8 cellular contexts compared by ENCODE assay signal in the genomic region with DNA sequence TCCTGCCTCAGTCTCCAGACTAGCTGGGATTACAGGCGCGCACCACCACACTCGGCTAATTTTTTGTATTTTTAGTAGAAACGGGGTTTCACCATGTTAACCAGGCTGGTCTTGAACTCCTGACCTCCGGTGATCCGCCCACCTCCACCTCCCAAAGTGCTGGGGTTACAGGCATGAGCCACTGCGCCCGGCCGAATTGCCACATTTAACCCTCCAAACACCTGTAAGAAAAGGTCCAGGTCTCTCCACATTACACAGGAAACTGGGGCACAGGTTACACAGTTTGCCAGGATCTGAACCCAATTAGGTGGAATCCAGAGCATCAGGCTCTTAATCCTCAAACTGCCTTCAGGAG. TPM values are rescaled to one million over a fixed set of nuclear protein-coding genes. Genes with fewer than 3 reads are reported as not detected.
A peak's percentile ranks its signal among the peaks of the same experiment; 100 is the strongest.
DNase-seq lines count a peak whose midpoint lies in the region; ATAC-seq, FAIRE-seq and TF ChIP-seq lines count a peak whose summit lies in the region.
"Not testable (repeated sequence)": the region's sequence is repeated elsewhere in the genome, so short reads cannot be mapped to it uniquely, and the experiment has no call there.

No MANE protein-coding gene starts in this region.

- H2BK15ac ChIP-seq in H9 (ENCODE audit: low read depth, low read length), result not testable (repeated sequence)

- H3K4me1 ChIP-seq in H9 (ENCODE audit: insufficient read depth, low read length), result peaks cover 12% of the 10 kb centered on the region
- H3K4me1 ChIP-seq in RWPE2 (ENCODE audit: insufficient read depth, poor library complexity, severe bottlenecking), result peaks cover 49% of the 10 kb centered on the region
- peaks cover 52% of the 10 kb centered on the region for H3K4me1 ChIP-seq in GM12878 (ENCODE audit: control insufficient read depth, insufficient read depth, low read length)
- peaks cover 32 to 71% of the 10 kb centered on the region in 2 donors for H3K4me1 ChIP-seq in left lung
- not testable (repeated sequence) for H3K4me1 ChIP-seq in urinary bladder (ENCODE audit: insufficient read depth)

- not testable (repeated sequence) for H3K27me3 ChIP-seq in H9 (ENCODE audit: insufficient read depth, low read length); RWPE2 (ENCODE audit: insufficient read depth, poor library complexity, severe bottlenecking); GM12878 (replicated peaks in 1 of 2; ENCODE audit: control insufficient read depth in 2 of 2, insufficient read depth in 2 of 2, low read length in 1 of 2); left lung

- H3K27ac Mint-ChIP-seq in H9 (peak overlapping the region in 2 of 3 experiments; percentile 17 to 71; a peak in 4 of 7 replicates), endothelial cell (ENCODE audit: unreplicated experiment) (peak overlapping the region; percentile 81), nephron progenitor cell (peak overlapping the region; percentile 83)

- H3K4me3 ChIP-seq in RWPE2 (ENCODE audit: severe bottlenecking); GM12878; left lung; skin epidermis; urinary bladder (ENCODE audit: low read depth, low read length): not testable (repeated sequence)

- H3K4me1 Mint-ChIP-seq in H9 (peaks cover 32 to 41% of the 10 kb centered on the region in 2 experiments), endothelial cell (ENCODE audit: unreplicated experiment) (peaks cover 67% of the 10 kb centered on the region), nephron progenitor cell (peaks cover 80% of the 10 kb centered on the region)

- H3K18ac ChIP-seq in H9 (ENCODE audit: insufficient read length, low read depth, low read length), result not testable (repeated sequence)

- H3K14ac ChIP-seq in H9 (ENCODE audit: insufficient read depth, low read length), result not testable (repeated sequence)

- not testable (repeated sequence) for H3K23ac ChIP-seq in H9 (ENCODE audit: insufficient read length, low read depth, low read length)

- not testable (repeated sequence) for H3K4ac ChIP-seq in H9 (ENCODE audit: low read depth, low read length)

- H2AFZ ChIP-seq in H9 (ENCODE audit: low read length); GM12878 (ENCODE audit: control insufficient read depth, low read depth, low read length): not testable (repeated sequence)

- not testable (repeated sequence) for H3K27me3 Mint-ChIP-seq in H9 (ENCODE audit: low read depth); nephron progenitor cell (ENCODE audit: low read depth, poor library complexity)
- H3K27me3 Mint-ChIP-seq in endothelial cell (ENCODE audit: unreplicated experiment), result peaks cover 17% of the 10 kb centered on the region

- not testable (repeated sequence) for TF ChIP-seq EP300 in GM12878 (IDR thresholded peaks at IDR 0.05; ENCODE audit: borderline replicate concordance in 1 of 2, control insufficient read depth in 1 of 2, low read depth in 2 of 2, low read length in 2 of 2)

- not testable (repeated sequence) for TF ChIP-seq POLR2A in GM12878 (IDR thresholded peaks at IDR 0.05; ENCODE audit: low read depth, low read length)

- H2BK12ac ChIP-seq in H9 (ENCODE audit: insufficient read length, low read depth, low read length), result not testable (repeated sequence)

- H4K5ac ChIP-seq in H9 (ENCODE audit: insufficient read length, low read depth, low read length), result not testable (repeated sequence)

- not testable (repeated sequence) for H3K23me2 ChIP-seq in H9 (ENCODE audit: insufficient read length, low read depth, low read length, poor library complexity, severe bottlenecking)

- not testable (repeated sequence) for H3K4me3 Mint-ChIP-seq in H9; endothelial cell (ENCODE audit: unreplicated experiment); nephron progenitor cell

- POLR2A ChIA-PET in GM12878 (lab: Charles Lee), result interaction anchor here (0.7 to 6.3 kb wide), 4 partner anchors 22 to 724 kb away, joined by 3 to 69 read pairs (median 4); partner anchors contain the start of gene MAFF

- RAD21 ChIA-PET in GM12878 (lab: Charles Lee; ENCODE audit: unreplicated experiment), result interaction anchor here (2.1 to 2.3 kb wide), 2 partner anchors 42 to 83 kb away, joined by 7 to 9 read pairs; no protein-coding TSS in a partner anchor

- not testable (repeated sequence) for H3K9ac ChIP-seq in H9 (ENCODE audit: extremely low read depth, insufficient read length, low read length); GM12878 (ENCODE audit: control insufficient read depth, insufficient read depth, low read length)

- not testable (repeated sequence) for DNase-seq in H9; RWPE2 (ENCODE audit: low spot score); GM12878 (ENCODE audit: low read depth, low spot score); endothelial cell (ENCODE audit: low spot score); left lung; nephron progenitor cell

- SMC1A ChIA-PET in GM12878 (lab: Charles Lee; ENCODE audit: uncharacterized antibody, unreplicated experiment), result interaction anchor here (2.1 to 2.4 kb wide), 2 partner anchors 30 to 37 kb away, joined by 9 read pairs; no protein-coding TSS in a partner anchor

- not testable (repeated sequence) for BruUV-seq in GM12878 (replicated peaks; lab: Mats Ljungman, UMichigan)

- H3K27ac ChIP-seq in H9 (ENCODE audit: insufficient read length, low read depth, low read length), result not testable (repeated sequence)
- H3K27ac ChIP-seq in RWPE2 (ENCODE audit: poor library complexity, severe bottlenecking) (peak overlapping the region; percentile 93), GM12878 (ENCODE audit: control insufficient read depth, insufficient read depth) (peak overlapping the region; percentile 35; the same call in 1 of the 2 replicates), left lung (peak overlapping the region; percentile 63 to 70), skin epidermis (peak overlapping the region in 19 of 21 experiments; percentile 7 to 95 (median 72)), urinary bladder (ENCODE audit: low read depth) (peak overlapping the region; percentile 72)

- not testable (repeated sequence) for H3K79me1 ChIP-seq in H9 (ENCODE audit: insufficient read depth, low read depth, low read length, poor library complexity, severe bottlenecking)

- not testable (repeated sequence) for H3K36me3 Mint-ChIP-seq in H9 (ENCODE audit: insufficient read depth in 1 of 3, low read depth in 3 of 3); endothelial cell (ENCODE audit: low read depth, unreplicated experiment); nephron progenitor cell (ENCODE audit: low read depth)

- not testable (repeated sequence) for H2BK20ac ChIP-seq in H9 (ENCODE audit: low read depth, low read length, poor library complexity, severe bottlenecking)

- H3K9me3 Mint-ChIP-seq in H9; endothelial cell (ENCODE audit: unreplicated experiment); nephron progenitor cell: not testable (repeated sequence)

- H2AK5ac ChIP-seq in H9 (ENCODE audit: insufficient read length, low read length), result not testable (repeated sequence)

- H4K91ac ChIP-seq in H9 (ENCODE audit: insufficient read length, low read depth, low read length), result not testable (repeated sequence)

- H3K56ac ChIP-seq in H9 (ENCODE audit: insufficient read length, low read depth, low read length), result not testable (repeated sequence)

- not testable (repeated sequence) for H3K9me3 ChIP-seq in H9 (ENCODE audit: control insufficient read depth, low read depth, low read length); RWPE2 (ENCODE audit: severe bottlenecking); GM12878 (replicated peaks; ENCODE audit: control insufficient read depth, insufficient read depth, low read length); left lung

- CTCF ChIA-PET in GM12878 (lab: Yijun Ruan, JAX), result interaction anchor here (5.1 kb wide), 1 partner anchor 26 kb away, joined by 23 read pairs; the partner anchor contains the start of gene MAFF

- not testable (repeated sequence) for H4K8ac ChIP-seq in H9 (replicated peaks; ENCODE audit: insufficient read length, low read depth, low read length)

- intact Hi-C loops in GM12878 (cut with micrococcal nuclease; ENCODE audit: unreplicated experiment), result loop anchor here (5.0 kb wide), 1 partner anchor 35 kb away; no protein-coding TSS in a partner anchor
- intact Hi-C loops in left lung (cut with DNase I), result not testable (repeated sequence)

- not testable (repeated sequence) for H3K36me3 ChIP-seq in RWPE2 (ENCODE audit: low read depth); GM12878 (ENCODE audit: control insufficient read depth in 2 of 2, insufficient read depth in 2 of 2, low read length in 1 of 2); left lung; urinary bladder (ENCODE audit: insufficient read depth)

- in situ Hi-C loops in GM12878 (cut with MboI), result not testable (repeated sequence)

- not testable (repeated sequence) for ATAC-seq in RWPE2 (ENCODE audit: low read depth); GM12878; left lung

- no CpG with 5 or more reads among the region's 9 CpGs for WGBS in H9 (ENCODE audit: extremely low coverage, insufficient read length, low lambda C conversion rate)
- WGBS in GM12878 (ENCODE audit: insufficient coverage, insufficient replicate concordance, low lambda C conversion rate, missing lambda C conversion rate), result 78% methylated on average over 5 of the region's 9 CpGs
- 82% methylated on average over 9 of the region's 9 CpGs for WGBS in urinary bladder

- TF ChIP-seq CTCF in H9 (conservative IDR thresholded peaks at IDR 0.05); RWPE2 (IDR thresholded peaks at IDR 0.05; ENCODE audit: poor library complexity, severe bottlenecking); GM12878 (IDR thresholded peaks at IDR 0.05 in 2 of 3, conservative IDR thresholded peaks at IDR 0.05 in 1 of 3; ENCODE audit: control insufficient read depth in 2 of 3, extremely low read depth in 1 of 3, insufficient read depth in 1 of 3, low read depth in 3 of 3, low read length in 3 of 3); endothelial cell (IDR thresholded peaks at IDR 0.05; ENCODE audit: unreplicated experiment); left lung (IDR thresholded peaks at IDR 0.05); nephron progenitor cell (IDR thresholded peaks at IDR 0.05): not testable (repeated sequence)

- not testable (repeated sequence) for H2BK5ac ChIP-seq in H9 (ENCODE audit: insufficient read length, low read length)

- H3K4me2 ChIP-seq in H9 (ENCODE audit: insufficient read depth, insufficient read length, low read length); GM12878 (ENCODE audit: control insufficient read depth, insufficient read depth): not testable (repeated sequence)

- not testable (repeated sequence) for H3K79me2 ChIP-seq in H9 (ENCODE audit: insufficient read depth, low read length)
- peaks cover 28% of the 10 kb centered on the region for H3K79me2 ChIP-seq in GM12878 (ENCODE audit: control insufficient read depth, insufficient read depth, low read length)

- H3T11ph ChIP-seq in H9 (ENCODE audit: low read length), result not testable (repeated sequence)

- not testable (repeated sequence) for H4K20me1 ChIP-seq in H9 (ENCODE audit: control insufficient read depth, insufficient read depth, insufficient read length); GM12878 (ENCODE audit: control insufficient read depth, insufficient read depth)

- FAIRE-seq in GM12878 (lab: Jason Lieb, UNC), result not testable (repeated sequence)

- H2BK120ac ChIP-seq in H9 (ENCODE audit: low read depth, low read length, poor library complexity, severe bottlenecking), result not testable (repeated sequence)

- not testable (repeated sequence) for TF ChIP-seq RAD21 in GM12878 (IDR thresholded peaks at IDR 0.05; ENCODE audit: insufficient read depth, low read depth, low read length)

RNA-seq across cellular contexts. Expression of gene PLA2G6, which starts 4.1 kb away (rescaled TPM):
- total RNA-seq in H9 (2021) (22.1 and 24.1 TPM in 2 replicates), GM12878 (2014; rRNA removed) (17.3 and 20.3 TPM in 2 replicates), GM12878 (2014; rRNA removed; fragmentation: Illumina TruSeq; extraction: Trizol) (11.7 and 13.5 TPM in 2 replicates), GM12878 (2021) (16.7 and 23.2 TPM in 2 replicates), endothelial cell (ENCODE audit: unreplicated experiment) (22.5 TPM), left lung (10 to 100 TPM; 30.9 to 39.0 TPM), urinary bladder (21.2 TPM)
- total RNA-seq in GM12878 (2013; cell fraction: nucleolus; rRNA removed), result 187 and 240 TPM in 2 replicates
- 14.0 TPM for polyA plus RNA-seq in GM12878 (2011; ENCODE audit: low read depth)
- polyA plus RNA-seq in GM12878 (2011; rRNA removed) (25.3 and 42.2 TPM in 2 replicates), GM12878 (2014; fragmentation: Illumina TruSeq; extraction: Trizol) (14.2 and 18.9 TPM in 2 replicates), GM12878 (2014; fragmentation: Nextera tagmentation; extraction: Ambion mirVana) (under 1 TPM; 0.15 to 0.27 TPM), GM12878 (2014; rRNA removed) (28.1 and 30.7 TPM in 2 replicates), GM12878 (2016; fragmentation: Nextera tagmentation; extraction: Ambion mirVana) (10 to 100 TPM; 10.0 to 12.6 TPM), urinary bladder (21.1 TPM)
- polyA plus RNA-seq in GM12878 (2011; cell fraction: cytosol; rRNA removed), result 37.1 and 42.6 TPM in 2 replicates
- 377 and 471 TPM in 2 replicates for polyA plus RNA-seq in GM12878 (2011; cell fraction: nucleus; rRNA removed)
- 37.9 and 41.3 TPM in 2 replicates for polyA plus RNA-seq in GM12878 (2012)
- 69.2 and 114 TPM in 2 replicates for polyA minus RNA-seq in GM12878 (2011; rRNA and poly(A)+ RNA removed)
- 15.9 and 17.0 TPM in 2 replicates for polyA minus RNA-seq in GM12878 (2011; cell fraction: cytosol; rRNA and poly(A)+ RNA removed)
- polyA minus RNA-seq in GM12878 (2011; cell fraction: nucleus; rRNA and poly(A)+ RNA removed), result 122 and 142 TPM in 2 replicates

RNA-seq across cellular contexts. Expression of gene MAFF, which starts 24.2 kb away (rescaled TPM):
- total RNA-seq in H9 (2021) (5.8 and 6.7 TPM in 2 replicates), GM12878 (2014; rRNA removed) (1.0 and 1.1 TPM in 2 replicates), GM12878 (2014; rRNA removed; fragmentation: Illumina TruSeq; extraction: Trizol) (0.54 and 0.88 TPM in 2 replicates), GM12878 (2021) (0.87 and 1.4 TPM in 2 replicates), endothelial cell (ENCODE audit: unreplicated experiment) (3.5 TPM), left lung (10 to 100 TPM; 12.1 to 17.1 TPM), urinary bladder (8.4 TPM)
- total RNA-seq in GM12878 (2013; cell fraction: nucleolus; rRNA removed), result 6.2 and 10.1 TPM in 2 replicates
- 0.91 TPM for polyA plus RNA-seq in GM12878 (2011; ENCODE audit: low read depth)
- polyA plus RNA-seq in GM12878 (2011; rRNA removed) (1.9 and 2.3 TPM in 2 replicates), GM12878 (2014; fragmentation: Illumina TruSeq; extraction: Trizol) (0.57 and 0.81 TPM in 2 replicates), GM12878 (2014; fragmentation: Nextera tagmentation; extraction: Ambion mirVana) (under 1 TPM in 1 of 2 experiments, not detected in 1; 0.22 TPM), GM12878 (2014; rRNA removed) (1.0 and 1.3 TPM in 2 replicates), GM12878 (2016; fragmentation: Nextera tagmentation; extraction: Ambion mirVana) (under 1 TPM; 0.32 to 0.78 TPM), urinary bladder (32.4 TPM)
- polyA plus RNA-seq in GM12878 (2011; cell fraction: cytosol; rRNA removed), result 2.7 and 3.2 TPM in 2 replicates
- 1.8 TPM in 2 replicates for polyA plus RNA-seq in GM12878 (2011; cell fraction: nucleus; rRNA removed)
- 2.4 and 4.9 TPM in 2 replicates for polyA plus RNA-seq in GM12878 (2012)
- 0.80 and 1.8 TPM in 2 replicates for polyA minus RNA-seq in GM12878 (2011; rRNA and poly(A)+ RNA removed)
- 0.62 and 2.9 TPM in 2 replicates for polyA minus RNA-seq in GM12878 (2011; cell fraction: cytosol; rRNA and poly(A)+ RNA removed)
- polyA minus RNA-seq in GM12878 (2011; cell fraction: nucleus; rRNA and poly(A)+ RNA removed), result 2.2 and 2.4 TPM in 2 replicates
